In the genomic region with DNA sequence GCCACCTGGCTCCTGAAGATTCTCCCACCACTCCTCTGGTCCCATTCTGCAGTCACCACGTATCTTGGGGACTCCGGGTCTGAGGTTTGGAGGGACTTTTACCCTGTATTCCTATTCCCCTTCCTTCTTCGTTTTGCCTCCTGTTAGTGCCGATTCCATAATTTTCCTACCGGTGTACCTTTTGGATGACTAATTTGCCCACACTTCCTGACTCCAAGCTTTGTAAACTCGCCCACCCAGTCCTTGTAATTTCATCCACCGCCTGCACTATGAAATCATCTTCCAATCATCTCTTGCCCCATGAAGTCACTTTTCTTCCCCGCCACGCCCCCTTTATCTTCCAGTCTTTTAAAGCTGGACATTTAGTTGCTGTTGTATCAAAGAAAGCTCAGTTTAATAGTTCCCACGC, we compare ENCODE assay signal across 8 cellular contexts. TPM values are rescaled to one million over a fixed set of nuclear protein-coding genes. Genes with fewer than 3 reads are reported as not detected.
DNase-seq lines count a peak whose midpoint lies in the region; ATAC-seq, FAIRE-seq and TF ChIP-seq lines count a peak whose summit lies in the region.

No MANE protein-coding gene starts in this region.

- H3K27ac Mint-ChIP-seq in activated naive CD8-positive, alpha-beta T cell treated with anti-CD3 and anti-CD28 coated beads, Interleukin-2, amount 10 ng/mL, durations not matched to agents 7 days and 5 days, result peak overlapping the region; percentile 94

- no peak for FAIRE-seq in A549 (lab: Jason Lieb, UNC)

- DNase-seq in A549 (ENCODE audit: low read depth in 1 of 2, low spot score in 1 of 2), result peak; percentile 23 to 27
- DNase-seq in NCI-H748 treated with DMSO at 0.1 percent for 48 hours (lab: John Stamatoyannopoulos, UW), result peak; percentile 39
- DNase-seq in activated naive CD8-positive, alpha-beta T cell treated with anti-CD3 and anti-CD28 coated beads, Interleukin-2, amount 10 ng/mL, durations not matched to agents 7 days and 5 days, result no peak
- DNase-seq in iPS DF 6.9 (ENCODE audit: low read depth, low spot score), result no peak

- CTCF ChIA-PET in A549 (lab: Yijun Ruan, JAX), result interaction anchor here (0.6 to 2.5 kb wide), 2 partner anchors 26 to 67 kb away, joined by 3 to 15 read pairs; a partner anchor contains a TSS

- WGBS in A549 (ENCODE audit: missing lambda C conversion rate), result under 1% methylated on average over 10 of the region's 10 CpGs
- no CpG with 5 or more reads among the region's 10 CpGs for WGBS in iPS DF 6.9 (ENCODE audit: insufficient coverage, insufficient read length)

- H3K27ac ChIP-seq in A549, result peak overlapping the region; percentile 92
- no peak overlapping the region for H3K27ac ChIP-seq in iPS DF 6.9 (ENCODE audit: low read length)
- H3K27ac ChIP-seq in skin epidermis, result peak overlapping the region; percentile 61 to 100 (median 93)

- H3K27me3 Mint-ChIP-seq in activated naive CD8-positive, alpha-beta T cell treated with anti-CD3 and anti-CD28 coated beads, Interleukin-2, amount 10 ng/mL, durations not matched to agents 7 days and 5 days, result no peaks in the 10 kb centered on the region

- H3K36me3 ChIP-seq in iPS DF 6.9 (ENCODE audit: control insufficient read depth, insufficient read depth, low read length), result no peaks in the 10 kb centered on the region

- POLR2A ChIA-PET in A549 (lab: Yijun Ruan, JAX), result interaction anchor here (1.0 kb wide), 1 partner anchor 68 kb away, joined by 4 read pairs; a partner anchor contains a TSS
- POLR2A ChIA-PET in activated naive CD8-positive, alpha-beta T cell treated with anti-CD3 and anti-CD28 coated beads, Interleukin-2, amount 10 ng/mL, durations not matched to agents 7 days and 5 days (lab: Charles Lee), result interaction anchor here (1.0 to 2.1 kb wide), 4 partner anchors 12 to 224 kb away, joined by 3 to 5 read pairs (median 4); a partner anchor contains a TSS

- peak overlapping the region; percentile 88 for H3K4me2 ChIP-seq in A549

- peak overlapping the region; percentile 86 for H3K4me3 ChIP-seq in A549
- H3K4me3 ChIP-seq in GM08714 (ENCODE audit: low read length), result peak overlapping the region; percentile 93
- H3K4me3 ChIP-seq in iPS DF 6.9 (ENCODE audit: low read length), result peak overlapping the region; percentile 95; the same call in 1 of the 2 replicates
- peak overlapping the region; percentile 63 to 99 (median 88) for H3K4me3 ChIP-seq in skin epidermis

- no peaks in the 10 kb centered on the region for H3K27me3 ChIP-seq in iPS DF 6.9 (ENCODE audit: control insufficient read depth, insufficient read depth, low read length)

- TF ChIP-seq POLR2A in A549 (IDR thresholded peaks at IDR 0.05; ENCODE audit: low read length), result no peak

- TF ChIP-seq CTCF in A549 (IDR thresholded peaks at IDR 0.05), result no peak

- TF ChIP-seq RAD21 in A549 (conservative IDR thresholded peaks at IDR 0.05 in 1 of 2, IDR thresholded peaks at IDR 0.05 in 1 of 2), result no peak

- H3K4me1 ChIP-seq in A549, result peaks cover 15% of the 10 kb centered on the region; the same call in 2 of the 3 replicates
- H3K4me1 ChIP-seq in iPS DF 6.9 (ENCODE audit: control insufficient read depth, insufficient read depth, low read length), result no peaks in the 10 kb centered on the region

- no peak for TF ChIP-seq EP300 in A549 (IDR thresholded peaks at IDR 0.05)

- ATAC-seq in A549, result peak; percentile 39 to 52; a peak in 5 of 6 replicates
- peak; percentile 10 for ATAC-seq in HG02885 (IDR thresholded peaks at IDR 0.05; ENCODE audit: poor library complexity, unreplicated experiment)
- no peak for ATAC-seq in activated naive CD8-positive, alpha-beta T cell treated with anti-CD3 and anti-CD28 coated beads, Interleukin-2, amount 10 ng/mL, durations not matched to agents 7 days and 5 days (ENCODE audit: low read depth)
- no peak for ATAC-seq in GM21786 (IDR thresholded peaks at IDR 0.05; ENCODE audit: unreplicated experiment)

- H3K4me1 Mint-ChIP-seq in activated naive CD8-positive, alpha-beta T cell treated with anti-CD3 and anti-CD28 coated beads, Interleukin-2, amount 10 ng/mL, durations not matched to agents 7 days and 5 days, result peaks cover 29% of the 10 kb centered on the region

- no peaks in the 10 kb centered on the region for H3K9me3 Mint-ChIP-seq in activated naive CD8-positive, alpha-beta T cell treated with anti-CD3 and anti-CD28 coated beads, Interleukin-2, amount 10 ng/mL, durations not matched to agents 7 days and 5 days

- peaks cover 24% of the 10 kb centered on the region for H3K36me3 Mint-ChIP-seq in activated naive CD8-positive, alpha-beta T cell treated with anti-CD3 and anti-CD28 coated beads, Interleukin-2, amount 10 ng/mL, durations not matched to agents 7 days and 5 days

- H3K9me3 ChIP-seq in A549 (no peaks in the 10 kb centered on the region), iPS DF 6.9 (ENCODE audit: control insufficient read depth, insufficient read depth, low read length) (no peaks in the 10 kb centered on the region)

- peak overlapping the region; percentile 90 for H3K4me3 Mint-ChIP-seq in activated naive CD8-positive, alpha-beta T cell treated with anti-CD3 and anti-CD28 coated beads, Interleukin-2, amount 10 ng/mL, durations not matched to agents 7 days and 5 days

TF ChIP-seq in A549, 52 proteins besides CTCF, POLR2A, EP300 and RAD21:
- TF ChIP-seq MAZ (IDR thresholded peaks at IDR 0.05; ENCODE audit: borderline replicate concordance, low read depth, low read length) (no peak), POLR2AphosphoS2 (conservative IDR thresholded peaks at IDR 0.05; ENCODE audit: low read length) (no peak), KDM1A (IDR thresholded peaks at IDR 0.05; ENCODE audit: low read depth) (no peak), EHF (CRISPR knock-in tag; IDR thresholded peaks at IDR 0.05) (no peak), NR3C1 (IDR thresholded peaks at IDR 0.05) (no peak), CHD2 (IDR thresholded peaks at IDR 0.05; ENCODE audit: low read length, partially characterized antibody) (no peak), TP53 (CRISPR knock-in tag; IDR thresholded peaks at IDR 0.05) (no peak), ZFP36 (IDR thresholded peaks at IDR 0.05; ENCODE audit: borderline replicate concordance, partially characterized antibody) (no peak)
- TF ChIP-seq, protein P1, sequence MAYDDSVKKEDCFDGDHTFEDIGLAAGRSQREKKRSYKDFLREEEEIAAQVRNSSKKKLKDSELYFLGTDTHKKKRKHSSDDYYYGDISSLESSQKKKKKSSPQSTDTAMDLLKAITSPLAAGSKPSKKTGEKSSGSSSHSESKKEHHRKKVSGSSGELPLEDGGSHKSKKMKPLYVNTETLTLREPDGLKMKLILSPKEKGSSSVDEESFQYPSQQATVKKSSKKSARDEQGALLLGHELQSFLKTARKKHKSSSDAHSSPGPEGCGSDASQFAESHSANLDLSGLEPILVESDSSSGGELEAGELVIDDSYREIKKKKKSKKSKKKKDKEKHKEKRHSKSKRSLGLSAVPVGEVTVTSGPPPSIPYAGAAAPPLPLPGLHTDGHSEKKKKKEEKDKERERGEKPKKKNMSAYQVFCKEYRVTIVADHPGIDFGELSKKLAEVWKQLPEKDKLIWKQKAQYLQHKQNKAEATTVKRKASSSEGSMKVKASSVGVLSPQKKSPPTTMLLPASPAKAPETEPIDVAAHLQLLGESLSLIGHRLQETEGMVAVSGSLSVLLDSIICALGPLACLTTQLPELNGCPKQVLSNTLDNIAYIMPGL (CRISPR knock-in tag; IDR thresholded peaks at IDR 0.05; ENCODE audit: borderline replicate concordance), result no peak
- TF ChIP-seq, protein P2, sequence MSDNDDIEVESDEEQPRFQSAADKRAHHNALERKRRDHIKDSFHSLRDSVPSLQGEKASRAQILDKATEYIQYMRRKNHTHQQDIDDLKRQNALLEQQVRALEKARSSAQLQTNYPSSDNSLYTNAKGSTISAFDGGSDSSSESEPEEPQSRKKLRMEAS (IDR thresholded peaks at IDR 0.05), result no peak
- TF ChIP-seq, protein P3, sequence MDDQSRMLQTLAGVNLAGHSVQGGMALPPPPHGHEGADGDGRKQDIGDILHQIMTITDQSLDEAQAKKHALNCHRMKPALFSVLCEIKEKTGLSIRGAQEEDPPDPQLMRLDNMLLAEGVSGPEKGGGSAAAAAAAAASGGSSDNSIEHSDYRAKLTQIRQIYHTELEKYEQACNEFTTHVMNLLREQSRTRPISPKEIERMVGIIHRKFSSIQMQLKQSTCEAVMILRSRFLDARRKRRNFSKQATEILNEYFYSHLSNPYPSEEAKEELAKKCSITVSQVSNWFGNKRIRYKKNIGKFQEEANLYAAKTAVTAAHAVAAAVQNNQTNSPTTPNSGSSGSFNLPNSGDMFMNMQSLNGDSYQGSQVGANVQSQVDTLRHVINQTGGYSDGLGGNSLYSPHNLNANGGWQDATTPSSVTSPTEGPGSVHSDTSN (IDR thresholded peaks at IDR 0.05), result no peak

RNA-seq across cellular contexts. Expression of a gene that starts 0.6 kb away (rescaled TPM):
- 52.6 and 60.7 TPM in 2 replicates for polyA plus RNA-seq in A549 (2011; rRNA removed)
- polyA plus RNA-seq in A549 (2012; cell fraction: cytosol; rRNA removed), result 21.5 and 24.5 TPM in 2 replicates
- polyA plus RNA-seq in A549 (2012; cell fraction: nucleus; rRNA removed), result 5.2 and 8.1 TPM in 2 replicates
- 46.3 to 52.1 TPM (median 46.6 TPM) in 3 replicates for polyA plus RNA-seq in A549 (2017; fragmentation: RNase III; extraction: RNeasy Plus Mini Kit Qiagen cat#74134 plus additional on column Dnase treatment)
- 5.5 and 7.2 TPM in 2 replicates for polyA minus RNA-seq in A549 (2011; rRNA and poly(A)+ RNA removed)
- 10 to 100 TPM; 24.8 to 25.4 TPM for total RNA-seq in activated naive CD8-positive, alpha-beta T cell treated with anti-CD3 and anti-CD28 coated beads, Interleukin-2, amount 10 ng/mL, durations not matched to agents 7 days and 5 days

RNA-seq across cellular contexts. Expression of a gene that starts 12.5 kb away (rescaled TPM):
- polyA plus RNA-seq in A549 (2011; rRNA removed), result 206 and 227 TPM in 2 replicates
- 43.6 and 53.6 TPM in 2 replicates for polyA plus RNA-seq in A549 (2012; cell fraction: cytosol; rRNA removed)
- polyA plus RNA-seq in A549 (2012; cell fraction: nucleus; rRNA removed), result 11.2 and 15.5 TPM in 2 replicates
- 215 to 245 TPM (median 225 TPM) in 3 replicates for polyA plus RNA-seq in A549 (2017; fragmentation: RNase III; extraction: RNeasy Plus Mini Kit Qiagen cat#74134 plus additional on column Dnase treatment)
- 22.0 and 49.0 TPM in 2 replicates for polyA minus RNA-seq in A549 (2011; rRNA and poly(A)+ RNA removed)
- 100 to 1,000 TPM; 150 to 168 TPM for total RNA-seq in activated naive CD8-positive, alpha-beta T cell treated with anti-CD3 and anti-CD28 coated beads, Interleukin-2, amount 10 ng/mL, durations not matched to agents 7 days and 5 days

Comparison
In these comparisons a context has a peak if more than half of its experiments do, and no peak if none do; other contexts are left out.
1. ATAC-seq: peak in A549 (2 of 2) and HG02885 (single experiment); none in activated naive CD8-positive, alpha-beta T cell treated with anti-CD3 and anti-CD28 coated beads, Interleukin-2, amount 10 ng/mL, durations not matched to agents 7 days and 5 days (single experiment) and GM21786 (single experiment).
2. DNase-seq: peak in A549 (2 of 2) and NCI-H748 treated with DMSO at 0.1 percent for 48 hours (single experiment); none in activated naive CD8-positive, alpha-beta T cell treated with anti-CD3 and anti-CD28 coated beads, Interleukin-2, amount 10 ng/mL, durations not matched to agents 7 days and 5 days (single experiment) and iPS DF 6.9 (single experiment).
3. Peak in every context shown above with its lines, with median percentiles within 50 percentile points of each other: H3K4me3 ChIP-seq.